In genomic region chrX:153944140-153944799, GRCh38 we compare ENCODE assay signal across 1 cellular context.
TF ChIP-seq lines count a peak whose summit lies in the region.

TSS of gene RENBP (minus strand) at chrX:153944643. CDS start at chrX:153944610, 33 bp downstream.

TF ChIP-seq in K562, 482 proteins besides CTCF, POLR2A, EP300 and RAD21 (continued from another document and continues in another):
- TF ChIP-seq, protein P1, sequence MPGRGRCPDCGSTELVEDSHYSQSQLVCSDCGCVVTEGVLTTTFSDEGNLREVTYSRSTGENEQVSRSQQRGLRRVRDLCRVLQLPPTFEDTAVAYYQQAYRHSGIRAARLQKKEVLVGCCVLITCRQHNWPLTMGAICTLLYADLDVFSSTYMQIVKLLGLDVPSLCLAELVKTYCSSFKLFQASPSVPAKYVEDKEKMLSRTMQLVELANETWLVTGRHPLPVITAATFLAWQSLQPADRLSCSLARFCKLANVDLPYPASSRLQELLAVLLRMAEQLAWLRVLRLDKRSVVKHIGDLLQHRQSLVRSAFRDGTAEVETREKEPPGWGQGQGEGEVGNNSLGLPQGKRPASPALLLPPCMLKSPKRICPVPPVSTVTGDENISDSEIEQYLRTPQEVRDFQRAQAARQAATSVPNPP (IDR thresholded peaks at IDR 0.05; ENCODE audit: borderline replicate concordance, insufficient read depth, insufficient read length): no peak
- TF ChIP-seq ZNF79 (CRISPR knock-in tag; IDR thresholded peaks at IDR 0.05; ENCODE audit: low read depth) (no peak), NELFE (IDR thresholded peaks at IDR 0.05; ENCODE audit: insufficient read depth, insufficient read length) (no peak), HDAC6 (IDR thresholded peaks at IDR 0.05; ENCODE audit: low read depth, low read length) (no peak), SOX6 (IDR thresholded peaks at IDR 0.05) (no peak), RUNX1 (IDR thresholded peaks at IDR 0.05; ENCODE audit: low read depth) (no peak), POLR2AphosphoS2 (IDR thresholded peaks at IDR 0.05; ENCODE audit: low read length) (no peak), RFX7 (CRISPR knock-in tag; IDR thresholded peaks at IDR 0.05) (no peak), SIRT6 (IDR thresholded peaks at IDR 0.05; ENCODE audit: low read depth, low read length) (no peak), NBN (IDR thresholded peaks at IDR 0.05; ENCODE audit: low read depth) (no peak), SMARCA4 (IDR thresholded peaks at IDR 0.05) (no peak), CBX5 (IDR thresholded peaks at IDR 0.05; ENCODE audit: borderline replicate concordance, low read depth) (no peak), ZNF263 (CRISPR knock-in tag; IDR thresholded peaks at IDR 0.05; ENCODE audit: borderline replicate concordance) (peak; percentile 96), PHB (CRISPR knock-in tag; IDR thresholded peaks at IDR 0.05) (no peak), ELK3 (CRISPR knock-in tag; IDR thresholded peaks at IDR 0.05) (no peak), FOS (IDR thresholded peaks at IDR 0.05; ENCODE audit: extremely low read depth, insufficient read length) (no peak), RBBP5 (IDR thresholded peaks at IDR 0.05; ENCODE audit: borderline replicate concordance, insufficient read depth, low read length, poor library complexity, severe bottlenecking) (no peak), TEAD2 (tag; IDR thresholded peaks at IDR 0.05) (no peak), IFI16 (CRISPR knock-in tag; IDR thresholded peaks at IDR 0.05) (no peak), THAP7 (CRISPR knock-in tag; IDR thresholded peaks at IDR 0.05) (no peak), KDM5B (IDR thresholded peaks at IDR 0.05; ENCODE audit: insufficient replicate concordance, low read depth, low read length) (no peak), SRSF3 (IDR thresholded peaks at IDR 0.05; ENCODE audit: insufficient read depth, low read length) (no peak), SMARCB1 (IDR thresholded peaks at IDR 0.05; ENCODE audit: insufficient read length, low read depth) (no peak), NR0B1 (IDR thresholded peaks at IDR 0.05; ENCODE audit: partially characterized antibody) (no peak), ZFX (CRISPR knock-in tag; IDR thresholded peaks at IDR 0.05) (no peak; the same call in 1 of the 2 replicates), ZNF232 (CRISPR knock-in tag; IDR thresholded peaks at IDR 0.05) (no peak), ETV5 (CRISPR knock-in tag; IDR thresholded peaks at IDR 0.05; ENCODE audit: low read depth) (no peak), SIN3A (IDR thresholded peaks at IDR 0.05; ENCODE audit: borderline replicate concordance in 2 of 2, control insufficient read depth in 1 of 2, low read depth in 2 of 2, low read length in 2 of 2) (peak in 1 of 2 experiments; percentile 33; a peak in 1 of 4 replicates), TCF3 (CRISPR knock-in tag; IDR thresholded peaks at IDR 0.05) (no peak), ZNF134 (CRISPR knock-in tag; conservative IDR thresholded peaks at IDR 0.05) (no peak), SRSF7 (optimal IDR thresholded peaks at IDR 0.05; ENCODE audit: low read depth, low read length) (no peak), NFATC3 (IDR thresholded peaks at IDR 0.05) (no peak), ZNF785 (CRISPR knock-in tag; IDR thresholded peaks at IDR 0.05) (no peak), ZNF586 (CRISPR knock-in tag; conservative IDR thresholded peaks at IDR 0.05) (no peak), ZBTB7A (IDR thresholded peaks at IDR 0.05; ENCODE audit: borderline replicate concordance, control insufficient read depth, low read depth, low read length) (no peak), HDAC1 (IDR thresholded peaks at IDR 0.05) (peak in 1 of 2 experiments; percentile 48; a peak in 1 of 4 replicates), HDGF (IDR thresholded peaks at IDR 0.05) (no peak), CAMTA2 (CRISPR knock-in tag; conservative IDR thresholded peaks at IDR 0.05) (no peak), ETV1 (tag; conservative IDR thresholded peaks at IDR 0.05; ENCODE audit: low read depth) (no peak), COPS2 (conservative IDR thresholded peaks at IDR 0.05) (no peak), SMAD3 (CRISPR knock-in tag; conservative IDR thresholded peaks at IDR 0.05) (no peak), ZNF589 (CRISPR knock-in tag; IDR thresholded peaks at IDR 0.05; ENCODE audit: low read depth) (no peak), ZNF644 (tag; IDR thresholded peaks at IDR 0.05; ENCODE audit: low read depth) (no peak), JUN (IDR thresholded peaks at IDR 0.05; ENCODE audit: borderline replicate concordance, low read depth, low read length) (no peak), JUN (CRISPR knock-in tag; IDR thresholded peaks at IDR 0.05; ENCODE audit: borderline replicate concordance) (no peak), USF2 (CRISPR knock-in tag; IDR thresholded peaks at IDR 0.05) (peak; percentile 49; the same call in 1 of the 2 replicates), SNRNP70 (optimal IDR thresholded peaks at IDR 0.05; ENCODE audit: low read depth, low read length) (no peak), GABPA (tag; conservative IDR thresholded peaks at IDR 0.05; ENCODE audit: low read depth) (no peak), OTX1 (CRISPR knock-in tag; IDR thresholded peaks at IDR 0.05) (no peak), ZNF121 (CRISPR knock-in tag; conservative IDR thresholded peaks at IDR 0.05) (no peak), POLR2G (IDR thresholded peaks at IDR 0.05; ENCODE audit: low read depth, low read length) (peak; percentile 51), U2AF1 (optimal IDR thresholded peaks at IDR 0.05; ENCODE audit: low read depth, low read length) (no peak)
- TF ChIP-seq, protein P2, sequence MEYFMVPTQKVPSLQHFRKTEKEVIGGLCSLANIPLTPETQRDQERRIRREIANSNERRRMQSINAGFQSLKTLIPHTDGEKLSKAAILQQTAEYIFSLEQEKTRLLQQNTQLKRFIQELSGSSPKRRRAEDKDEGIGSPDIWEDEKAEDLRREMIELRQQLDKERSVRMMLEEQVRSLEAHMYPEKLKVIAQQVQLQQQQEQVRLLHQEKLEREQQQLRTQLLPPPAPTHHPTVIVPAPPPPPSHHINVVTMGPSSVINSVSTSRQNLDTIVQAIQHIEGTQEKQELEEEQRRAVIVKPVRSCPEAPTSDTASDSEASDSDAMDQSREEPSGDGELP (CRISPR knock-in tag; IDR thresholded peaks at IDR 0.05; ENCODE audit: borderline replicate concordance): peak; percentile 92
- TF ChIP-seq, protein P3, sequence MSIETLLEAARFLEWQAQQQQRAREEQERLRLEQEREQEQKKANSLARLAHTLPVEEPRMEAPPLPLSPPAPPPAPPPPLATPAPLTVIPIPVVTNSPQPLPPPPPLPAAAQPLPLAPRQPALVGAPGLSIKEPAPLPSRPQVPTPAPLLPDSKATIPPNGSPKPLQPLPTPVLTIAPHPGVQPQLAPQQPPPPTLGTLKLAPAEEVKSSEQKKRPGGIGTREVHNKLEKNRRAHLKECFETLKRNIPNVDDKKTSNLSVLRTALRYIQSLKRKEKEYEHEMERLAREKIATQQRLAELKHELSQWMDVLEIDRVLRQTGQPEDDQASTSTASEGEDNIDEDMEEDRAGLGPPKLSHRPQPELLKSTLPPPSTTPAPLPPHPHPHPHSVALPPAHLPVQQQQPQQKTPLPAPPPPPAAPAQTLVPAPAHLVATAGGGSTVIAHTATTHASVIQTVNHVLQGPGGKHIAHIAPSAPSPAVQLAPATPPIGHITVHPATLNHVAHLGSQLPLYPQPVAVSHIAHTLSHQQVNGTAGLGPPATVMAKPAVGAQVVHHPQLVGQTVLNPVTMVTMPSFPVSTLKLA (conservative IDR thresholded peaks at IDR 0.05): peak in 1 of 2 experiments; percentile 70; a peak in 2 of 4 replicates
- TF ChIP-seq, protein P4, sequence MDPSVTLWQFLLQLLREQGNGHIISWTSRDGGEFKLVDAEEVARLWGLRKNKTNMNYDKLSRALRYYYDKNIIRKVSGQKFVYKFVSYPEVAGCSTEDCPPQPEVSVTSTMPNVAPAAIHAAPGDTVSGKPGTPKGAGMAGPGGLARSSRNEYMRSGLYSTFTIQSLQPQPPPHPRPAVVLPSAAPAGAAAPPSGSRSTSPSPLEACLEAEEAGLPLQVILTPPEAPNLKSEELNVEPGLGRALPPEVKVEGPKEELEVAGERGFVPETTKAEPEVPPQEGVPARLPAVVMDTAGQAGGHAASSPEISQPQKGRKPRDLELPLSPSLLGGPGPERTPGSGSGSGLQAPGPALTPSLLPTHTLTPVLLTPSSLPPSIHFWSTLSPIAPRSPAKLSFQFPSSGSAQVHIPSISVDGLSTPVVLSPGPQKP (CRISPR knock-in tag; IDR thresholded peaks at IDR 0.05): no peak
- TF ChIP-seq, protein P5, sequence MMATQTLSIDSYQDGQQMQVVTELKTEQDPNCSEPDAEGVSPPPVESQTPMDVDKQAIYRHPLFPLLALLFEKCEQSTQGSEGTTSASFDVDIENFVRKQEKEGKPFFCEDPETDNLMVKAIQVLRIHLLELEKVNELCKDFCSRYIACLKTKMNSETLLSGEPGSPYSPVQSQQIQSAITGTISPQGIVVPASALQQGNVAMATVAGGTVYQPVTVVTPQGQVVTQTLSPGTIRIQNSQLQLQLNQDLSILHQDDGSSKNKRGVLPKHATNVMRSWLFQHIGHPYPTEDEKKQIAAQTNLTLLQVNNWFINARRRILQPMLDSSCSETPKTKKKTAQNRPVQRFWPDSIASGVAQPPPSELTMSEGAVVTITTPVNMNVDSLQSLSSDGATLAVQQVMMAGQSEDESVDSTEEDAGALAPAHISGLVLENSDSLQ (IDR thresholded peaks at IDR 0.05): peak; percentile 89
- TF ChIP-seq, protein P6, sequence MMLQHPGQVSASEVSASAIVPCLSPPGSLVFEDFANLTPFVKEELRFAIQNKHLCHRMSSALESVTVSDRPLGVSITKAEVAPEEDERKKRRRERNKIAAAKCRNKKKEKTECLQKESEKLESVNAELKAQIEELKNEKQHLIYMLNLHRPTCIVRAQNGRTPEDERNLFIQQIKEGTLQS (IDR thresholded peaks at IDR 0.05): no peak
- TF ChIP-seq, protein P6 (CRISPR knock-in tag; conservative IDR thresholded peaks at IDR 0.05): no peak
- TF ChIP-seq, protein P7, sequence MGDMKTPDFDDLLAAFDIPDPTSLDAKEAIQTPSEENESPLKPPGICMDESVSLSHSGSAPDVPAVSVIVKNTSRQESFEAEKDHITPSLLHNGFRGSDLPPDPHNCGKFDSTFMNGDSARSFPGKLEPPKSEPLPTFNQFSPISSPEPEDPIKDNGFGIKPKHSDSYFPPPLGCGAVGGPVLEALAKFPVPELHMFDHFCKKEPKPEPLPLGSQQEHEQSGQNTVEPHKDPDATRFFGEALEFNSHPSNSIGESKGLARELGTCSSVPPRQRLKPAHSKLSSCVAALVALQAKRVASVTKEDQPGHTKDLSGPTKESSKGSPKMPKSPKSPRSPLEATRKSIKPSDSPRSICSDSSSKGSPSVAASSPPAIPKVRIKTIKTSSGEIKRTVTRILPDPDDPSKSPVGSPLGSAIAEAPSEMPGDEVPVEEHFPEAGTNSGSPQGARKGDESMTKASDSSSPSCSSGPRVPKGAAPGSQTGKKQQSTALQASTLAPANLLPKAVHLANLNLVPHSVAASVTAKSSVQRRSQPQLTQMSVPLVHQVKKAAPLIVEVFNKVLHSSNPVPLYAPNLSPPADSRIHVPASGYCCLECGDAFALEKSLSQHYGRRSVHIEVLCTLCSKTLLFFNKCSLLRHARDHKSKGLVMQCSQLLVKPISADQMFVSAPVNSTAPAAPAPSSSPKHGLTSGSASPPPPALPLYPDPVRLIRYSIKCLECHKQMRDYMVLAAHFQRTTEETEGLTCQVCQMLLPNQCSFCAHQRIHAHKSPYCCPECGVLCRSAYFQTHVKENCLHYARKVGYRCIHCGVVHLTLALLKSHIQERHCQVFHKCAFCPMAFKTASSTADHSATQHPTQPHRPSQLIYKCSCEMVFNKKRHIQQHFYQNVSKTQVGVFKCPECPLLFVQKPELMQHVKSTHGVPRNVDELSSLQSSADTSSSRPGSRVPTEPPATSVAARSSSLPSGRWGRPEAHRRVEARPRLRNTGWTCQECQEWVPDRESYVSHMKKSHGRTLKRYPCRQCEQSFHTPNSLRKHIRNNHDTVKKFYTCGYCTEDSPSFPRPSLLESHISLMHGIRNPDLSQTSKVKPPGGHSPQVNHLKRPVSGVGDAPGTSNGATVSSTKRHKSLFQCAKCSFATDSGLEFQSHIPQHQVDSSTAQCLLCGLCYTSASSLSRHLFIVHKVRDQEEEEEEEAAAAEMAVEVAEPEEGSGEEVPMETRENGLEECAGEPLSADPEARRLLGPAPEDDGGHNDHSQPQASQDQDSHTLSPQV (IDR thresholded peaks at IDR 0.05): no peak
- TF ChIP-seq, protein P8, sequence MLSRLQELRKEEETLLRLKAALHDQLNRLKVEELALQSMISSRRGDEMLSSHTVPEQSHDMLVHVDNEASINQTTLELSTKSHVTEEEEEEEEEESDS (CRISPR knock-in tag; IDR thresholded peaks at IDR 0.05): no peak
